Comparison of ENCODE assay signal across 21 cellular contexts in genomic region chr17:65408050-65408449, GRCh38.
DNase-seq lines count a peak whose midpoint lies in the region; ATAC-seq, FAIRE-seq and TF ChIP-seq lines count a peak whose summit lies in the region.
"Had no signal": no experiment of that assay in that cellular context is flagged by ENCODE, and none has a peak within 500 bp of the region (broad histone marks: within the 10 kb centered on the region; RNA-seq: fewer than 3 reads in every experiment).

No MANE protein-coding gene starts in this region.

- no peak for DNase-seq in Caco-2
- DNase-seq in GM23338 (ENCODE audit: low spot score), result no peak
- DNase-seq in suprapubic skin (ENCODE audit: low spot score in 2 of 2), result no peak
- no peak for DNase-seq in NCI-H2227 (lab: John Stamatoyannopoulos, UW; ENCODE audit: unreplicated experiment)
- DNase-seq in D721Med (ENCODE audit: insufficient read length, low spot score), result no peak
- DNase-seq: AML-193; CD4-positive, alpha-beta T cell; CD8-positive, alpha-beta T cell; DMS153; DMS53; DMS79; DND-41; EL; GF-D8 had no signal

- no peaks in the 10 kb centered on the region for H3F3A ChIP-seq in GM23338 (replicated peaks; ENCODE audit: low read depth)

- POLR2A ChIA-PET in Caco-2 (lab: Charles Lee), result no interaction called here

- no peak for TF ChIP-seq CTCF in Caco-2 (IDR thresholded peaks at IDR 0.05; ENCODE audit: insufficient read depth in 1 of 2, low read depth in 1 of 2, low read length in 1 of 2, severe bottlenecking in 1 of 2, unreplicated experiment in 1 of 2)
- TF ChIP-seq CTCF in GM23338 (conservative IDR thresholded peaks at IDR 0.05; ENCODE audit: low read depth in 2 of 2), result no peak
- TF ChIP-seq CTCF in suprapubic skin (IDR thresholded peaks at IDR 0.05), result no peak
- no peak for TF ChIP-seq CTCF in D721Med (IDR thresholded peaks at IDR 0.05; ENCODE audit: insufficient read depth, missing control alignments)

- no peak overlapping the region for H3K4me3 ChIP-seq in Caco-2 (ENCODE audit: low read depth, low read length)
- no peak overlapping the region for H3K4me3 ChIP-seq in GM23338
- no peak overlapping the region for H3K4me3 ChIP-seq in suprapubic skin
- H3K4me3 ChIP-seq: A549; BLaER1 treated with 17β-estradiol and CSF1 and Interleukin-3, amounts not matched to agents 10 nM and 100 nM had no signal

- no peak for ATAC-seq in GM23338
- ATAC-seq: A549; CD8-positive, alpha-beta T cell had no signal

- intact Hi-C loops in Caco-2 (cut with micrococcal nuclease; ENCODE audit: unreplicated experiment), result loop anchor here (10.0 kb wide), 1 partner anchor 113 kb away; no protein-coding TSS in a partner anchor

- H3K36me3 ChIP-seq in Caco-2 (ENCODE audit: control insufficient read depth, insufficient read depth, low read length) (no peaks in the 10 kb centered on the region), GM23338 (ENCODE audit: insufficient read depth) (no peaks in the 10 kb centered on the region), suprapubic skin (no peaks in the 10 kb centered on the region)
- H3K36me3 ChIP-seq: BLaER1 treated with 17β-estradiol and CSF1 and Interleukin-3, amounts not matched to agents 10 nM and 100 nM had no signal

- WGBS in suprapubic skin, result 96% methylated on average over 2 of the region's 2 CpGs

- H3K4me2 ChIP-seq in GM23338, result no peak overlapping the region
- H3K4me2 ChIP-seq: A549; BLaER1 treated with 17β-estradiol and CSF1 and Interleukin-3, amounts not matched to agents 10 nM and 100 nM had no signal

- H3K27ac Mint-ChIP-seq in Caco-2 (ENCODE audit: unreplicated experiment), result peak overlapping the region; percentile 8
- H3K27ac Mint-ChIP-seq in GM23338, result no peak overlapping the region
- H3K27ac Mint-ChIP-seq: B cell; CD4-positive, alpha-beta T cell; CD8-positive, alpha-beta T cell had no signal

- no peak for FAIRE-seq in D721Med (lab: Jason Lieb, UNC)
- FAIRE-seq: A549, GM12891, GM19239 had no signal

- CTCF ChIA-PET in Caco-2 (lab: Charles Lee), result no interaction called here

- H3K36me3 Mint-ChIP-seq in Caco-2 (ENCODE audit: insufficient read depth, unreplicated experiment) (no peaks in the 10 kb centered on the region), GM23338 (ENCODE audit: low read depth) (no peaks in the 10 kb centered on the region)
- H3K36me3 Mint-ChIP-seq: CD8-positive, alpha-beta T cell had no signal

- no peaks in the 10 kb centered on the region for H3K27me3 ChIP-seq in Caco-2 (replicated peaks; ENCODE audit: control insufficient read depth, insufficient read depth, low read length)
- H3K27me3 ChIP-seq in GM23338 (ENCODE audit: insufficient read depth), result no peaks in the 10 kb centered on the region
- H3K27me3 ChIP-seq in suprapubic skin, result no peaks in the 10 kb centered on the region
- H3K27me3 ChIP-seq: BLaER1 treated with 17β-estradiol and CSF1 and Interleukin-3, amounts not matched to agents 10 nM and 100 nM had no signal

- H4K20me1 ChIP-seq in GM23338 (replicated peaks; ENCODE audit: insufficient read depth), result no peaks in the 10 kb centered on the region
- H4K20me1 ChIP-seq: BLaER1 treated with 17β-estradiol and CSF1 and Interleukin-3, amounts not matched to agents 10 nM and 100 nM had no signal

- H3K4me3 Mint-ChIP-seq in Caco-2 (ENCODE audit: unreplicated experiment) (no peak overlapping the region), GM23338 (no peak overlapping the region)
- H3K4me3 Mint-ChIP-seq: B cell; CD4-positive, alpha-beta T cell; CD8-positive, alpha-beta T cell had no signal

- H3K4me1 Mint-ChIP-seq in Caco-2 (ENCODE audit: low read depth, unreplicated experiment), result peaks cover 6% of the 10 kb centered on the region
- 0 out of 3 replicates have a peak, but pooled peaks cover 2% of the 10 kb centered on the region for H3K4me1 Mint-ChIP-seq in GM23338
- H3K4me1 Mint-ChIP-seq: B cell had no signal

- BruUV-seq in Caco-2 (replicated peaks; lab: Mats Ljungman, UMichigan), result no TSS peak

- no peaks in the 10 kb centered on the region for H3K9me2 ChIP-seq in GM23338 (ENCODE audit: insufficient read depth)

- TF ChIP-seq EP300 in suprapubic skin (IDR thresholded peaks at IDR 0.05), result no peak

- no peak overlapping the region for H3K27ac ChIP-seq in GM23338 (ENCODE audit: low read depth)
- peak overlapping the region; percentile 6 for H3K27ac ChIP-seq in suprapubic skin
- H3K27ac ChIP-seq: 22Rv1; A549; BLaER1 treated with 17β-estradiol and CSF1 and Interleukin-3, amounts not matched to agents 10 nM and 100 nM; C4-2B had no signal

- H3K27me3 Mint-ChIP-seq in Caco-2 (ENCODE audit: insufficient read depth, unreplicated experiment) (peaks cover 2% of the 10 kb centered on the region), GM23338 (ENCODE audit: insufficient read depth, low read depth, poor library complexity) (peaks cover 2% of the 10 kb centered on the region)
- H3K27me3 Mint-ChIP-seq: CD4-positive, alpha-beta T cell had no signal

- no peaks in the 10 kb centered on the region for H3K9me3 ChIP-seq in Caco-2
- peaks cover 8% of the 10 kb centered on the region for H3K9me3 ChIP-seq in suprapubic skin
- H3K9me3 ChIP-seq: A549 had no signal

- no peaks in the 10 kb centered on the region for H3K9me3 Mint-ChIP-seq in Caco-2 (ENCODE audit: unreplicated experiment)
- no peaks in the 10 kb centered on the region for H3K9me3 Mint-ChIP-seq in GM23338
- H3K9me3 Mint-ChIP-seq: CD4-positive, alpha-beta T cell; CD8-positive, alpha-beta T cell had no signal

- H2AFZ ChIP-seq in GM23338, result peak overlapping the region; percentile 38; the same call in 1 of the 2 replicates

- H3K4me1 ChIP-seq in Caco-2, result peaks cover 10% of the 10 kb centered on the region; the same call in 1 of the 2 replicates
- H3K4me1 ChIP-seq in GM23338 (ENCODE audit: insufficient read depth), result no peaks in the 10 kb centered on the region
- peaks cover 5% of the 10 kb centered on the region for H3K4me1 ChIP-seq in suprapubic skin
- H3K4me1 ChIP-seq: A549; BLaER1 treated with 17β-estradiol and CSF1 and Interleukin-3, amounts not matched to agents 10 nM and 100 nM had no signal

- no peaks in the 10 kb centered on the region for H3K79me2 ChIP-seq in GM23338 (replicated peaks; ENCODE audit: insufficient read depth)

- TF ChIP-seq POLR2A in suprapubic skin (IDR thresholded peaks at IDR 0.05), result no peak

TF ChIP-seq in GM23338, 12 proteins besides CTCF, POLR2A, EP300 and RAD21 (continues in another document):
- TF ChIP-seq POLR2AphosphoS5 (IDR thresholded peaks at IDR 0.05; ENCODE audit: low read depth) (no peak), ZNF114 (CRISPR knock-in tag; IDR thresholded peaks at IDR 0.05) (no peak), ZNF331 (CRISPR knock-in tag; IDR thresholded peaks at IDR 0.05; ENCODE audit: low read depth) (no peak), JUNB (IDR thresholded peaks at IDR 0.05; ENCODE audit: unreplicated experiment) (no peak), EZH2 (IDR thresholded peaks at IDR 0.05; ENCODE audit: low read depth, unreplicated experiment) (no peak), CREB1 (CRISPR knock-in tag; IDR thresholded peaks at IDR 0.05; ENCODE audit: low read depth) (no peak)
- TF ChIP-seq, protein P1, sequence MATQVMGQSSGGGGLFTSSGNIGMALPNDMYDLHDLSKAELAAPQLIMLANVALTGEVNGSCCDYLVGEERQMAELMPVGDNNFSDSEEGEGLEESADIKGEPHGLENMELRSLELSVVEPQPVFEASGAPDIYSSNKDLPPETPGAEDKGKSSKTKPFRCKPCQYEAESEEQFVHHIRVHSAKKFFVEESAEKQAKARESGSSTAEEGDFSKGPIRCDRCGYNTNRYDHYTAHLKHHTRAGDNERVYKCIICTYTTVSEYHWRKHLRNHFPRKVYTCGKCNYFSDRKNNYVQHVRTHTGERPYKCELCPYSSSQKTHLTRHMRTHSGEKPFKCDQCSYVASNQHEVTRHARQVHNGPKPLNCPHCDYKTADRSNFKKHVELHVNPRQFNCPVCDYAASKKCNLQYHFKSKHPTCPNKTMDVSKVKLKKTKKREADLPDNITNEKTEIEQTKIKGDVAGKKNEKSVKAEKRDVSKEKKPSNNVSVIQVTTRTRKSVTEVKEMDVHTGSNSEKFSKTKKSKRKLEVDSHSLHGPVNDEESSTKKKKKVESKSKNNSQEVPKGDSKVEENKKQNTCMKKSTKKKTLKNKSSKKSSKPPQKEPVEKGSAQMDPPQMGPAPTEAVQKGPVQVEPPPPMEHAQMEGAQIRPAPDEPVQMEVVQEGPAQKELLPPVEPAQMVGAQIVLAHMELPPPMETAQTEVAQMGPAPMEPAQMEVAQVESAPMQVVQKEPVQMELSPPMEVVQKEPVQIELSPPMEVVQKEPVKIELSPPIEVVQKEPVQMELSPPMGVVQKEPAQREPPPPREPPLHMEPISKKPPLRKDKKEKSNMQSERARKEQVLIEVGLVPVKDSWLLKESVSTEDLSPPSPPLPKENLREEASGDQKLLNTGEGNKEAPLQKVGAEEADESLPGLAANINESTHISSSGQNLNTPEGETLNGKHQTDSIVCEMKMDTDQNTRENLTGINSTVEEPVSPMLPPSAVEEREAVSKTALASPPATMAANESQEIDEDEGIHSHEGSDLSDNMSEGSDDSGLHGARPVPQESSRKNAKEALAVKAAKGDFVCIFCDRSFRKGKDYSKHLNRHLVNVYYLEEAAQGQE (IDR thresholded peaks at IDR 0.05; ENCODE audit: unreplicated experiment), result no peak
